Comparison of ENCODE assay signal across 2 cellular contexts in genomic region chr17:66967867-66968543, GRCh38.
A peak's percentile ranks its signal among the peaks of the same experiment; 100 is the strongest.
TF ChIP-seq lines count a peak whose summit lies in the region.

No MANE protein-coding gene starts in this region.

TF ChIP-seq in HepG2, 621 proteins besides CTCF, POLR2A, EP300 and RAD21:
- TF ChIP-seq EZH2 (conservative IDR thresholded peaks at IDR 0.05; ENCODE audit: low read depth, low read length) (no peak), CEBPG (CRISPR knock-in tag; IDR thresholded peaks at IDR 0.05) (0 out of 2 replicates have a peak, but pooled peaks have one; percentile 48), CEBPB (IDR thresholded peaks at IDR 0.05; ENCODE audit: borderline replicate concordance, low read depth, low read length) (peak; percentile 88), ZNF138 (CRISPR knock-in tag; IDR thresholded peaks at IDR 0.05; ENCODE audit: low read depth) (no peak), HNRNPK (IDR thresholded peaks at IDR 0.05; ENCODE audit: low read depth, low read length, poor library complexity, severe bottlenecking) (peak; percentile 71), ARHGAP35 (CRISPR knock-in tag; IDR thresholded peaks at IDR 0.05; ENCODE audit: borderline replicate concordance) (no peak), THAP9 (CRISPR knock-in tag; IDR thresholded peaks at IDR 0.05; ENCODE audit: borderline replicate concordance) (no peak), PCBP2 (optimal IDR thresholded peaks at IDR 0.05; ENCODE audit: low read depth, low read length, poor library complexity, severe bottlenecking) (peak; percentile 36), ZNF883 (CRISPR knock-in tag; IDR thresholded peaks at IDR 0.05; ENCODE audit: not compliant biosample characterization) (no peak)

TF ChIP-seq in H1, 55 proteins besides CTCF, POLR2A, EP300 and RAD21:
- TF ChIP-seq RXRA (IDR thresholded peaks at IDR 0.05; ENCODE audit: insufficient read depth, low read depth, low read length) (no peak), SP4 (IDR thresholded peaks at IDR 0.05; ENCODE audit: low read length) (no peak), CEBPB (IDR thresholded peaks at IDR 0.05; ENCODE audit: low read depth, low read length) (peak; percentile 83)
